In the genomic region with DNA sequence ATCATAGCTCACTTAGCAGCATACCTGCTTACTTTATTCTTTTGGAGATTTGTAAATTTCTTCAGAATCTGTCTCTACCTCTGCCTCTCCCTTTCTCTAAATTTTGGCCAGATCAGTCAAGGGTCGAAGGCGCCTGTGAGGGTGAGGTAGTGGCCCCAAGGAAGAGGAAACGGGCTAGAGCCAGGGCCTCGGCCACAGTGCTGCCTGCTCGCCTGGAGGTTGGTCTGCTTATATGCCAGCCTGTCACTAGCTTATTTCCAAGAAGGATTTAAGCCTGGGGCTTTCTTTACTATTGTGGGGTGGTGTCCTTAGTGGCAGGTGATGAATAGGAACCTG, we compare ENCODE assay signal across 10 cellular contexts. TPM values are rescaled to one million over a fixed set of nuclear protein-coding genes. Genes with fewer than 3 reads are reported as not detected.
DNase-seq lines count a peak whose midpoint lies in the region; ATAC-seq and TF ChIP-seq lines count a peak whose summit lies in the region.
"Had no signal": no experiment of that assay in that cellular context is flagged by ENCODE, and none has a peak within 500 bp of the region (broad histone marks: within the 10 kb centered on the region; RNA-seq: fewer than 3 reads in every experiment).

No MANE protein-coding gene starts in this region.

- DNase-seq in H9: no peak
- no peak for DNase-seq in activated CD8-positive, alpha-beta T cell treated with anti-CD3 and anti-CD28 coated beads for 36 hours
- no peak for DNase-seq in naive B cell
- DNase-seq in HPDE6-E6E7 (ENCODE audit: extremely low spot score): no peak
- DNase-seq in GM13977 (ENCODE audit: low spot score): no peak

- H3K4ac ChIP-seq in H9 (ENCODE audit: low read depth, low read length): no peak overlapping the region

- intact Hi-C loops in activated CD8-positive, alpha-beta T cell treated with anti-CD3 and anti-CD28 coated beads for 36 hours (cut with micrococcal nuclease): loop anchor here (10.0 kb wide), 1 partner anchor 60 kb away; a partner anchor contains a TSS

- no peak overlapping the region for H3K18ac ChIP-seq in H9 (ENCODE audit: insufficient read length, low read depth, low read length)

- H3K27me3 ChIP-seq in DOHH2 (ENCODE audit: control insufficient read depth, low read length): no peaks in the 10 kb centered on the region
- H3K27me3 ChIP-seq in H9 (ENCODE audit: insufficient read depth, low read length): no peaks in the 10 kb centered on the region
- H3K27me3 ChIP-seq: adrenal gland had no signal

- H3K9me3 ChIP-seq in DOHH2 (ENCODE audit: control insufficient read depth, insufficient read depth, low read length) (no peaks in the 10 kb centered on the region), H9 (ENCODE audit: control insufficient read depth, low read depth, low read length) (no peaks in the 10 kb centered on the region)
- H3K9me3 ChIP-seq: adrenal gland had no signal

- POLR2A ChIA-PET in activated CD8-positive, alpha-beta T cell treated with anti-CD3 and anti-CD28 coated beads for 36 hours (lab: Charles Lee): interaction anchor here (0.6 to 2.6 kb wide), 4 partner anchors 15 to 132 kb away, joined by 3 to 15 read pairs (median 8); a partner anchor contains a TSS

- no peak overlapping the region for H2BK12ac ChIP-seq in H9 (ENCODE audit: insufficient read length, low read depth, low read length)

- peaks cover 23% of the 10 kb centered on the region for H3K4me1 ChIP-seq in DOHH2 (ENCODE audit: control insufficient read depth, low read length)
- no peaks in the 10 kb centered on the region for H3K4me1 ChIP-seq in H9 (ENCODE audit: insufficient read depth, low read length)

- no peak overlapping the region for H3T11ph ChIP-seq in H9 (ENCODE audit: low read length)

- H3K9me2 ChIP-seq in DOHH2 (replicated peaks; ENCODE audit: control insufficient read depth, low read length): no peaks in the 10 kb centered on the region

- peak overlapping the region; percentile 91 for H3K4me2 ChIP-seq in DOHH2 (ENCODE audit: low read length)
- no peak overlapping the region for H3K4me2 ChIP-seq in H9 (ENCODE audit: insufficient read depth, insufficient read length, low read length)

- peaks cover 16% of the 10 kb centered on the region for H3K36me3 ChIP-seq in DOHH2 (ENCODE audit: control insufficient read depth, low read length)
- H3K36me3 ChIP-seq: adrenal gland had no signal

- no peak overlapping the region for H3K4me3 ChIP-seq in DOHH2 (ENCODE audit: low read length)

- peaks cover 31 to 39% of the 10 kb centered on the region in 2 experiments for H3K4me1 Mint-ChIP-seq in H9
- H3K4me1 Mint-ChIP-seq in activated CD8-positive, alpha-beta T cell treated with anti-CD3 and anti-CD28 coated beads for 36 hours (ENCODE audit: low read depth): peaks cover 49% of the 10 kb centered on the region
- peaks cover 21 to 31% (median 27%) of the 10 kb centered on the region in 3 donors for H3K4me1 Mint-ChIP-seq in naive B cell

- H3K79me2 ChIP-seq in DOHH2 (ENCODE audit: control insufficient read depth, low read length): peaks cover 69% of the 10 kb centered on the region
- peaks cover 2% of the 10 kb centered on the region; the same call in 1 of the 2 replicates for H3K79me2 ChIP-seq in H9 (ENCODE audit: insufficient read depth, low read length)

- H2BK5ac ChIP-seq in H9 (ENCODE audit: insufficient read length, low read length): no peak overlapping the region

- H2AFZ ChIP-seq in H9 (ENCODE audit: low read length): no peak overlapping the region

- no peak overlapping the region for H3K9ac ChIP-seq in H9 (ENCODE audit: extremely low read depth, insufficient read length, low read length)

- WGBS in H9 (ENCODE audit: extremely low coverage, insufficient read length, low lambda C conversion rate): no CpG with 5 or more reads among the region's 5 CpGs

- H3K79me1 ChIP-seq in H9 (ENCODE audit: insufficient read depth, low read depth, low read length, poor library complexity, severe bottlenecking): peaks cover 3% of the 10 kb centered on the region

- H3K27me3 Mint-ChIP-seq in H9 (ENCODE audit: low read depth): no peaks in the 10 kb centered on the region
- H3K27me3 Mint-ChIP-seq in activated CD8-positive, alpha-beta T cell treated with anti-CD3 and anti-CD28 coated beads for 36 hours: no peaks in the 10 kb centered on the region
- no peaks in the 10 kb centered on the region for H3K27me3 Mint-ChIP-seq in naive B cell
- H3K27me3 Mint-ChIP-seq: dendritic cell treated with granulocyte-macrophage colony-stimulating factor and Interleukin-4, amounts not matched to agents 40 ng/mL and 50 ng/mL, for 4 days had no signal

- no peak for ATAC-seq in activated CD8-positive, alpha-beta T cell treated with anti-CD3 and anti-CD28 coated beads for 36 hours
- no peak for ATAC-seq in naive B cell (ENCODE audit: low read depth in 2 of 2)
- ATAC-seq in HG03520 (IDR thresholded peaks at IDR 0.05; ENCODE audit: unreplicated experiment): no peak
- no peak for ATAC-seq in GM18907 (IDR thresholded peaks at IDR 0.05; ENCODE audit: unreplicated experiment)

- no peak overlapping the region for H2BK20ac ChIP-seq in H9 (ENCODE audit: low read depth, low read length, poor library complexity, severe bottlenecking)

- H3K14ac ChIP-seq in H9 (ENCODE audit: insufficient read depth, low read length): no peak overlapping the region

- H3K27ac Mint-ChIP-seq in H9 (peak overlapping the region in 2 of 3 experiments; percentile 16 to 52; a peak in 3 of 7 replicates), naive B cell (peak overlapping the region in 4 of 6 donors; percentile 89 to 98 (median 94))
- peak overlapping the region; percentile 92 for H3K27ac Mint-ChIP-seq in activated CD8-positive, alpha-beta T cell treated with anti-CD3 and anti-CD28 coated beads for 36 hours

- H3K9me3 Mint-ChIP-seq in H9: no peaks in the 10 kb centered on the region
- no peaks in the 10 kb centered on the region for H3K9me3 Mint-ChIP-seq in activated CD8-positive, alpha-beta T cell treated with anti-CD3 and anti-CD28 coated beads for 36 hours
- H3K9me3 Mint-ChIP-seq in naive B cell: no peaks in the 10 kb centered on the region
- H3K9me3 Mint-ChIP-seq: dendritic cell treated with granulocyte-macrophage colony-stimulating factor and Interleukin-4, amounts not matched to agents 40 ng/mL and 50 ng/mL, for 4 days had no signal

- H2AK5ac ChIP-seq in H9 (ENCODE audit: insufficient read length, low read length): no peak overlapping the region

- in situ Hi-C loops in GM13977 (cut with MboI; ENCODE audit: low pct_unique_long_range_greater_than_20kb, low sequenced_read_pairs, unreplicated experiment): no loop called here

- CTCF ChIA-PET in activated CD8-positive, alpha-beta T cell treated with anti-CD3 and anti-CD28 coated beads for 36 hours (lab: Charles Lee): interaction anchor here (0.6 to 11.4 kb wide), 49 partner anchors 9 to 448 kb away, joined by 3 to 202 read pairs (median 5); a partner anchor contains a TSS

- H3K56ac ChIP-seq in H9 (ENCODE audit: insufficient read length, low read depth, low read length): no peak overlapping the region

- H3K23ac ChIP-seq in H9 (ENCODE audit: insufficient read length, low read depth, low read length): no peak overlapping the region

- TF ChIP-seq CTCF in DOHH2 (IDR thresholded peaks at IDR 0.05; ENCODE audit: low read depth, low read length, poor library complexity, severe bottlenecking): no peak
- no peak for TF ChIP-seq CTCF in H9 (conservative IDR thresholded peaks at IDR 0.05)
- TF ChIP-seq CTCF in activated CD8-positive, alpha-beta T cell treated with anti-CD3 and anti-CD28 coated beads for 36 hours (IDR thresholded peaks at IDR 0.05): no peak
- no peak for TF ChIP-seq CTCF in GM13977 (IDR thresholded peaks at IDR 0.05; ENCODE audit: extremely low read depth, insufficient read depth, missing control alignments)

- H2BK15ac ChIP-seq in H9 (ENCODE audit: low read depth, low read length): no peak overlapping the region

- no peak overlapping the region for H4K8ac ChIP-seq in H9 (replicated peaks; ENCODE audit: insufficient read length, low read depth, low read length)

- H3K23me2 ChIP-seq in H9 (ENCODE audit: insufficient read length, low read depth, low read length, poor library complexity, severe bottlenecking): no peaks in the 10 kb centered on the region

- H3K4me3 Mint-ChIP-seq in H9 (no peak overlapping the region), naive B cell (peak overlapping the region in 7 of 8 donors; percentile 70 to 95 (median 90))
- H3K4me3 Mint-ChIP-seq in activated CD8-positive, alpha-beta T cell treated with anti-CD3 and anti-CD28 coated beads for 36 hours: peak overlapping the region; percentile 68

- H3F3A ChIP-seq in DOHH2 (ENCODE audit: control insufficient read depth, insufficient read depth): 0 out of 2 replicates have a peak, but pooled peaks cover 2% of the 10 kb centered on the region

- H4K20me1 ChIP-seq in DOHH2 (ENCODE audit: control insufficient read depth, insufficient read depth, low read depth, low read length) (peaks cover 14% of the 10 kb centered on the region; the same call in 1 of the 2 replicates), H9 (ENCODE audit: control insufficient read depth, insufficient read depth, insufficient read length) (peaks cover 4% of the 10 kb centered on the region)

- H3K36me3 Mint-ChIP-seq in H9 (ENCODE audit: insufficient read depth in 1 of 3, low read depth in 3 of 3) (peaks cover 1 to 11% (median 5%) of the 10 kb centered on the region in 3 experiments; a peak in 4 of 7 replicates), naive B cell (peaks cover 0 to 5% of the 10 kb centered on the region in 2 donors)
- H3K36me3 Mint-ChIP-seq in activated CD8-positive, alpha-beta T cell treated with anti-CD3 and anti-CD28 coated beads for 36 hours (ENCODE audit: low read depth): peaks cover 7% of the 10 kb centered on the region

- no peak overlapping the region for H3K27ac ChIP-seq in DOHH2 (ENCODE audit: low read depth, low read length)
- no peak overlapping the region for H3K27ac ChIP-seq in H9 (ENCODE audit: insufficient read length, low read depth, low read length)

- H4K5ac ChIP-seq in H9 (ENCODE audit: insufficient read length, low read depth, low read length): no peak overlapping the region

- H2BK120ac ChIP-seq in H9 (ENCODE audit: low read depth, low read length, poor library complexity, severe bottlenecking): no peak overlapping the region

- no peak overlapping the region for H4K91ac ChIP-seq in H9 (ENCODE audit: insufficient read length, low read depth, low read length)

RNA-seq across cellular contexts. Expression of a gene that starts 19.6 kb away (rescaled TPM):
- total RNA-seq in H9 (2021): 20.7 and 23.9 TPM in 2 replicates
- total RNA-seq in activated CD8-positive, alpha-beta T cell treated with anti-CD3 and anti-CD28 coated beads for 36 hours: 10 to 100 TPM; 18.0 to 18.5 TPM
- 1 to 10 TPM; 2.6 to 4.2 (median 3.6) TPM for polyA plus RNA-seq in naive B cell (ENCODE audit: low read depth in 6 of 6)

RNA-seq across cellular contexts. Expression of a gene that starts 22.1 kb away (rescaled TPM):
- total RNA-seq in H9 (2021): 94.1 and 98.2 TPM in 2 replicates
- total RNA-seq in activated CD8-positive, alpha-beta T cell treated with anti-CD3 and anti-CD28 coated beads for 36 hours: 10 to 100 TPM; 76.7 to 81.8 TPM
- 10 to 100 TPM; 21.1 to 35.6 (median 23.6) TPM for polyA plus RNA-seq in naive B cell (ENCODE audit: low read depth in 6 of 6)

RNA-seq across cellular contexts. Expression of a gene that starts 44.6 kb away (rescaled TPM):
- 0.33 TPM in 1 of 2 replicates, not detected in the other for total RNA-seq in H9 (2021)
- under 1 TPM in 1 of 2 experiments, not detected in 1; 0.34 TPM for total RNA-seq in activated CD8-positive, alpha-beta T cell treated with anti-CD3 and anti-CD28 coated beads for 36 hours
- polyA plus RNA-seq in naive B cell (ENCODE audit: low read depth in 6 of 6): not detected

Comparison
In these comparisons a context has a peak if more than half of its experiments do, and no peak if none do; other contexts are left out.
1. H3K27ac Mint-ChIP-seq: peak in every context shown above with its lines; median percentile 94 in naive B cell; 92 in activated CD8-positive, alpha-beta T cell treated with anti-CD3 and anti-CD28 coated beads for 36 hours; 34 in H9.
2. H3K4me3 Mint-ChIP-seq: peak in activated CD8-positive, alpha-beta T cell treated with anti-CD3 and anti-CD28 coated beads for 36 hours (single experiment) and naive B cell (7 of 8); none in H9 (0 of 2).